ENCODE assay signal across 8 cellular contexts in the genomic region with DNA sequence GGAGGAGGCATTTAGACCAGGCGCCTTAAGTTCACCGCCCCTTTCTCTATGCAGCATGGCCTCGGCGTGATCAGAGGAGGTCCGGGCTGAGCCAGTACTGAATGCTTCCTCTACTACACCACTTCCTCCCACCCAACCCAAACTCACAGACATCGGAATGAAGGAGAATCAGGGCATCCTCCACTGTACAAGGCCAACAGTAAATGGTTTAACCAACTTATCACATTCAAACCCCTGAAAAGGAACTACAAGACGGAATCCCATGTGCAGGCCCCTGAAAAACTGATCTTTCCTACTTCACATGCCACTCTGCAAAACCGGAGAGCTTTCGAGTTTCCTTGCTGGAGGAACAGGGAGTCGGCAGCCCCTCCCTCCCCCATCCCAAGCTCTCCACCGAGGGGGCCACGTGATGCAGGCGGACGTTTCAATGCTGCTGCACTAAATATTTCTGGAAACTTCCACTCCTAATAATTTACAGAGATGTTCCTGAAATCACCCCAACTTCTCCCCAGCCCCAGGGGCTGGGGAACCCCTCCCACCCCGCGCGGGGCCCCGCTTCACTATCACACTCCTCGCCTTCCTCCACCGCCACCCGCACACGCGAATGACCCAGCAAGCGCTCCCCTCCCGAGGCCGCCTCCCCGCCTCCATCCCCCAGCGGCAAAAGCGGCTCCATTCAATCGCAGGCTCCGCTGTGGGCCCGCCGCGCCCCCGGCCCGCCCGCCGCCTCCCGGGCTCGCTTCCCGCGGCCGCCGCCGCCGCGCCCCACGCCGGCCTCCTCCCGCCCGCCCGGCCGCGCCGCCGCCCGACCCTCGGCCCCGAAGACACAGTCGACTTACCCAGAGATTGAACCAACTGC. TPM values are rescaled to one million over a fixed set of nuclear protein-coding genes. Genes with fewer than 3 reads are reported as not detected.
A peak's percentile ranks its signal among the peaks of the same experiment; 100 is the strongest.
DNase-seq lines count a peak whose midpoint lies in the region; ATAC-seq and TF ChIP-seq lines count a peak whose summit lies in the region.

No MANE protein-coding gene starts in this region.

- peak overlapping the region; percentile 96 to 99 for H3K27ac ChIP-seq in coronary artery

- in situ Hi-C loops in GM18951 (cut with MboI; ENCODE audit: low sequenced_read_pairs, unreplicated experiment), result no loop called here

- TF ChIP-seq POLR2A in GM18951 (IDR thresholded peaks at IDR 0.05; ENCODE audit: extremely low read depth, insufficient read depth, insufficient read length), result peak; percentile 74

- ATAC-seq in HG03175 (IDR thresholded peaks at IDR 0.05; ENCODE audit: unreplicated experiment), result peak; percentile 59

- peak overlapping the region; percentile 100 for H3K27ac Mint-ChIP-seq in activated CD4-positive, alpha-beta T cell treated with anti-CD3 and anti-CD28 coated beads, Interleukin-2, amount 10 ng/mL, durations not matched to agents 24 days and 14 days

- no peaks in the 10 kb centered on the region for H3K9me3 Mint-ChIP-seq in activated CD4-positive, alpha-beta T cell treated with anti-CD3 and anti-CD28 coated beads, Interleukin-2, amount 10 ng/mL, durations not matched to agents 24 days and 14 days

- peak overlapping the region; percentile 87 for H3K4me3 ChIP-seq in coronary artery

- H3K4me3 Mint-ChIP-seq in activated CD4-positive, alpha-beta T cell treated with anti-CD3 and anti-CD28 coated beads, Interleukin-2, amount 10 ng/mL, durations not matched to agents 24 days and 14 days, result peak overlapping the region; percentile 95

- peaks cover 4% of the 10 kb centered on the region for H3K27me3 Mint-ChIP-seq in activated CD4-positive, alpha-beta T cell treated with anti-CD3 and anti-CD28 coated beads, Interleukin-2, amount 10 ng/mL, durations not matched to agents 24 days and 14 days

- peaks cover 35% of the 10 kb centered on the region for H3K4me1 Mint-ChIP-seq in activated CD4-positive, alpha-beta T cell treated with anti-CD3 and anti-CD28 coated beads, Interleukin-2, amount 10 ng/mL, durations not matched to agents 24 days and 14 days

- DNase-seq in AG09319 (ENCODE audit: extremely low read depth, low read depth) (peak; percentile 58), NCI-H345 (lab: John Stamatoyannopoulos, UW) (peak; percentile 76), coronary artery (ENCODE audit: low spot score) (peak; percentile 82), left kidney (ENCODE audit: low read depth, low spot score) (peak; percentile 87)
- peak; percentile 96 for DNase-seq in activated CD4-positive, alpha-beta T cell treated with anti-CD3 and anti-CD28 coated beads, Interleukin-2, amount 10 ng/mL, durations not matched to agents 24 days and 14 days
- DNase-seq in stimulated activated CD4-positive, alpha-beta T cell treated with anti-CD3 and anti-CD28 coated beads, Interleukin-1b, Interleukin-23, amount 100 ng/mL, for 48 hours, result peak; percentile 89

- no peak for TF ChIP-seq CTCF in AG09319 (IDR thresholded peaks at IDR 0.05; ENCODE audit: low read depth, low read length)
- TF ChIP-seq CTCF in coronary artery (IDR thresholded peaks at IDR 0.05), result no peak

- peaks cover 20% of the 10 kb centered on the region for H3K36me3 Mint-ChIP-seq in activated CD4-positive, alpha-beta T cell treated with anti-CD3 and anti-CD28 coated beads, Interleukin-2, amount 10 ng/mL, durations not matched to agents 24 days and 14 days (ENCODE audit: low read depth)

- intact Hi-C loops in activated CD4-positive, alpha-beta T cell treated with anti-CD3 and anti-CD28 coated beads, Interleukin-2, amount 10 ng/mL, durations not matched to agents 24 days and 14 days (cut with micrococcal nuclease), result loop anchor here (2.0 to 5.0 kb wide), 5 partner anchors 110 to 1170 kb away; a partner anchor contains a TSS

RNA-seq across cellular contexts. Expression of a gene that starts 1.2 kb away (rescaled TPM):
- total RNA-seq in activated CD4-positive, alpha-beta T cell treated with anti-CD3 and anti-CD28 coated beads, Interleukin-2, amount 10 ng/mL, durations not matched to agents 24 days and 14 days, result 230 TPM in 2 replicates

Comparison
In these comparisons a context has a peak if more than half of its experiments do, and no peak if none do; other contexts are left out.
1. Peak in every context shown above with its lines: DNase-seq, ATAC-seq, H3K4me3 ChIP-seq and H3K27ac ChIP-seq.